Comparison of ENCODE assay signal across 27 cellular contexts in genomic region chr2:225184948-225185347, GRCh38.
"Had no signal": no experiment of that assay in that cellular context is flagged by ENCODE, and none has a peak within 500 bp of the region (broad histone marks: within the 10 kb centered on the region; RNA-seq: fewer than 3 reads in every experiment).

No MANE protein-coding gene starts in this region.

- DNase-seq: stimulated activated CD4-positive, alpha-beta T cell treated with anti-CD3 and anti-CD28 coated beads, Interleukin-2, amount 100 ng/mL, for 48 hours; stimulated activated CD4-positive, alpha-beta T cell treated with anti-CD3 and anti-CD28 coated beads, Interleukin-4, amount 100 ng/mL, for 1 hour; stimulated activated CD4-positive, alpha-beta T cell treated with anti-CD3 and anti-CD28 coated beads, Interleukin-4, amount 100 ng/mL, for 24 hours; stimulated activated CD4-positive, alpha-beta T cell treated with anti-CD3 and anti-CD28 coated beads, Interleukin-4, amount 100 ng/mL, for 4 hours; stimulated activated CD8-positive, alpha-beta memory T cell treated with anti-CD3 and anti-CD28 coated beads, Interleukin-4, amount 100 ng/mL, for 48 hours; stimulated activated naive B cell treated with anti-CD40 and anti-IgM and Interleukin-4, amounts not matched to agents 10 μg/mL and 1 μg/mL and 100 μg/mL, for 72 hours; stimulated activated naive CD4-positive, alpha-beta T cell treated with Interleukin-2 at 50 U/mL for 16 hours; stimulated activated naive CD8-positive, alpha-beta T cell treated with anti-CD3 and anti-CD28 coated beads, Interleukin-15, amount 100 ng/mL, for 72 hours; stimulated activated naive CD8-positive, alpha-beta T cell treated with anti-CD3 and anti-CD28 coated beads, Interleukin-15, Interleukin-2, amounts not matched to agents 100 U/mL and 50 U/mL, for 24 hours; stomach; substantia nigra; testis; thyroid gland; tibial artery; transverse colon; trophoblast cell; upper lobe of left lung; upper lobe of right lung; uterus had no signal

- H3K27me3 ChIP-seq: stomach, suprapubic skin, testis, thyroid gland, tibial artery, tibial nerve, upper lobe of left lung, upper lobe of right lung, uterus, vagina had no signal

- H3K4me1 ChIP-seq: stomach, suprapubic skin, testis, thyroid gland, tibial artery, tibial nerve, transverse colon, upper lobe of left lung, upper lobe of right lung, uterus, vagina had no signal

- H3K9me3 Mint-ChIP-seq: stimulated activated effector memory CD8-positive, alpha-beta T cell treated with anti-CD3 and anti-CD28 coated beads, Interleukin-12 subunit alpha, Interleukin-12 subunit beta, amount 100 ng/mL, for 72 hours; stimulated activated memory B cell treated with anti-CD40 and anti-IgM and Interleukin-4, amounts not matched to agents 10 μg/mL and 1 μg/mL and 100 μg/mL, for 72 hours; stimulated activated naive B cell treated with anti-CD40 and anti-IgM and Interleukin-4, amounts not matched to agents 10 μg/mL and 1 μg/mL and 100 μg/mL, for 72 hours; stimulated activated naive CD8-positive, alpha-beta T cell treated with anti-CD3 and anti-CD28 coated beads, Interleukin-15, amount 100 ng/mL, for 72 hours; stimulated activated naive CD8-positive, alpha-beta T cell treated with anti-CD3 and anti-CD28 coated beads, Interleukin-15, Interleukin-2, amounts not matched to agents 100 ng/mL and 50 ng/mL, for 24 hours; type B pancreatic cell had no signal

- H3K9me3 ChIP-seq: stomach, suprapubic skin, testis, thoracic aorta, thyroid gland, tibial artery, tibial nerve, transverse colon, upper lobe of left lung, upper lobe of right lung, uterus, vagina had no signal

- H3K27ac Mint-ChIP-seq: stimulated activated effector memory CD8-positive, alpha-beta T cell treated with anti-CD3 and anti-CD28 coated beads, Interleukin-12 subunit alpha, Interleukin-12 subunit beta, amount 100 ng/mL, for 72 hours; stimulated activated memory B cell treated with anti-CD40 and anti-IgM and Interleukin-4, amounts not matched to agents 10 μg/mL and 1 μg/mL and 100 μg/mL, for 72 hours; stimulated activated naive B cell treated with anti-CD40 and anti-IgM and Interleukin-4, amounts not matched to agents 10 μg/mL and 1 μg/mL and 100 μg/mL, for 72 hours; stimulated activated naive CD8-positive, alpha-beta T cell treated with anti-CD3 and anti-CD28 coated beads, Interleukin-15, amount 100 ng/mL, for 72 hours; stimulated activated naive CD8-positive, alpha-beta T cell treated with anti-CD3 and anti-CD28 coated beads, Interleukin-15, Interleukin-2, amounts not matched to agents 100 ng/mL and 50 ng/mL, for 24 hours; type B pancreatic cell had no signal

- H3K4me1 Mint-ChIP-seq: stimulated activated effector memory CD8-positive, alpha-beta T cell treated with anti-CD3 and anti-CD28 coated beads, Interleukin-12 subunit alpha, Interleukin-12 subunit beta, amount 100 ng/mL, for 72 hours; stimulated activated memory B cell treated with anti-CD40 and anti-IgM and Interleukin-4, amounts not matched to agents 10 μg/mL and 1 μg/mL and 100 μg/mL, for 72 hours; stimulated activated naive B cell treated with anti-CD40 and anti-IgM and Interleukin-4, amounts not matched to agents 10 μg/mL and 1 μg/mL and 100 μg/mL, for 72 hours; stimulated activated naive CD8-positive, alpha-beta T cell treated with anti-CD3 and anti-CD28 coated beads, Interleukin-15, amount 100 ng/mL, for 72 hours had no signal

- H3K27ac ChIP-seq: stomach, suprapubic skin, testis, thoracic aorta, thyroid gland, tibial artery, tibial nerve, transverse colon, upper lobe of left lung, upper lobe of right lung, uterus, vagina had no signal

- H3K27me3 Mint-ChIP-seq: stimulated activated memory B cell treated with anti-CD40 and anti-IgM and Interleukin-4, amounts not matched to agents 10 μg/mL and 1 μg/mL and 100 μg/mL, for 72 hours; stimulated activated naive CD8-positive, alpha-beta T cell treated with anti-CD3 and anti-CD28 coated beads, Interleukin-15, amount 100 ng/mL, for 72 hours; stimulated activated naive CD8-positive, alpha-beta T cell treated with anti-CD3 and anti-CD28 coated beads, Interleukin-15, Interleukin-2, amounts not matched to agents 100 ng/mL and 50 ng/mL, for 24 hours had no signal

- H3K4me3 Mint-ChIP-seq: stimulated activated effector memory CD8-positive, alpha-beta T cell treated with anti-CD3 and anti-CD28 coated beads, Interleukin-12 subunit alpha, Interleukin-12 subunit beta, amount 100 ng/mL, for 72 hours; stimulated activated memory B cell treated with anti-CD40 and anti-IgM and Interleukin-4, amounts not matched to agents 10 μg/mL and 1 μg/mL and 100 μg/mL, for 72 hours; stimulated activated naive B cell treated with anti-CD40 and anti-IgM and Interleukin-4, amounts not matched to agents 10 μg/mL and 1 μg/mL and 100 μg/mL, for 72 hours; stimulated activated naive CD8-positive, alpha-beta T cell treated with anti-CD3 and anti-CD28 coated beads, Interleukin-15, amount 100 ng/mL, for 72 hours; stimulated activated naive CD8-positive, alpha-beta T cell treated with anti-CD3 and anti-CD28 coated beads, Interleukin-15, Interleukin-2, amounts not matched to agents 100 ng/mL and 50 ng/mL, for 24 hours; type B pancreatic cell had no signal

- H3K4me3 ChIP-seq: stomach, suprapubic skin, testis, thoracic aorta, thyroid gland, tibial artery, tibial nerve, transverse colon, upper lobe of left lung, upper lobe of right lung, uterus, vagina had no signal

- ATAC-seq: stimulated activated effector memory CD8-positive, alpha-beta T cell treated with anti-CD3 and anti-CD28 coated beads, Interleukin-12 subunit alpha, Interleukin-12 subunit beta, amount 100 ng/mL, for 72 hours; stimulated activated memory B cell treated with anti-CD40 and anti-IgM and Interleukin-4, amounts not matched to agents 10 μg/mL and 1 μg/mL and 100 μg/mL, for 72 hours; stimulated activated naive B cell treated with anti-CD40 and anti-IgM and Interleukin-4, amounts not matched to agents 10 μg/mL and 1 μg/mL and 100 μg/mL, for 72 hours; stimulated activated naive CD8-positive, alpha-beta T cell treated with anti-CD3 and anti-CD28 coated beads, Interleukin-15, amount 100 ng/mL, for 72 hours; stimulated activated naive CD8-positive, alpha-beta T cell treated with anti-CD3 and anti-CD28 coated beads, Interleukin-15, Interleukin-2, amounts not matched to agents 100 U/mL and 50 U/mL, for 24 hours; upper lobe of right lung had no signal

- H3K36me3 Mint-ChIP-seq: stimulated activated effector memory CD8-positive, alpha-beta T cell treated with anti-CD3 and anti-CD28 coated beads, Interleukin-12 subunit alpha, Interleukin-12 subunit beta, amount 100 ng/mL, for 72 hours; stimulated activated memory B cell treated with anti-CD40 and anti-IgM and Interleukin-4, amounts not matched to agents 10 μg/mL and 1 μg/mL and 100 μg/mL, for 72 hours; stimulated activated naive B cell treated with anti-CD40 and anti-IgM and Interleukin-4, amounts not matched to agents 10 μg/mL and 1 μg/mL and 100 μg/mL, for 72 hours; type B pancreatic cell had no signal

- H3K36me3 ChIP-seq: stomach, suprapubic skin, thoracic aorta, thyroid gland, tibial artery, tibial nerve, transverse colon, upper lobe of left lung, upper lobe of right lung, uterus, vagina had no signal
